Comparison of ENCODE assay signal across 2 cellular contexts in the genomic region with DNA sequence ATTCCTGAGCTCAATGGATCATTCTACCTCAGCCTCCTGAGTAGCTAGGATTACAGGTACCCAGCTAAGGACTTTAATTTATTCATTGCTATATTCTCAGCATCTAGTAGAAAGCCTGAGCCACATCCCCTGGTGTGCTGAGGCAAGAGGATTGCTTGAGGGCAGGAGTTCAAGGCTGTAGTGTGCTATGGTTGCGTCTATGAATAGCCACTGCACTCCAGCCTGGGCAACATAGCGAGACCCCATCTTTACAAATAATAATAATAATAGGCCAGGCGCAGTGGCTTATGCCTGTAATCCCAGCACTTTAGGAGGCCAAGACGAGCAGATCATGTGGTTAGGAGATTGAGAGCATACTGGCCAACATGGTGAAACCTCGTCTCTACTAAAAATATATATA.
TF ChIP-seq lines count a peak whose summit lies in the region.

No MANE protein-coding gene starts in this region.

TF ChIP-seq in HepG2, 621 proteins besides CTCF, POLR2A, EP300 and RAD21:
- no peak for TF ChIP-seq PHF20 (CRISPR knock-in tag; IDR thresholded peaks at IDR 0.05)
- no peak for TF ChIP-seq ZSCAN21 (CRISPR knock-in tag; IDR thresholded peaks at IDR 0.05; ENCODE audit: borderline replicate concordance)
- TF ChIP-seq ETV6 (CRISPR knock-in tag; conservative IDR thresholded peaks at IDR 0.05): no peak
- TF ChIP-seq ZNF121 (CRISPR knock-in tag; IDR thresholded peaks at IDR 0.05): peak; percentile 92
TF ChIP-seq in HepG2: peak in this region for 1.

TF ChIP-seq in K562, 482 proteins besides CTCF, POLR2A, EP300 and RAD21:
- peak; percentile 25 for TF ChIP-seq RBM25 (IDR thresholded peaks at IDR 0.05; ENCODE audit: low read depth, low read length, severe bottlenecking)
- TF ChIP-seq MGA (IDR thresholded peaks at IDR 0.05): no peak
- TF ChIP-seq NBN (IDR thresholded peaks at IDR 0.05; ENCODE audit: low read depth): no peak
- no peak for TF ChIP-seq CEBPB (tag; IDR thresholded peaks at IDR 0.05)
- TF ChIP-seq NCOA4 (IDR thresholded peaks at IDR 0.05; ENCODE audit: partially characterized antibody): no peak
- TF ChIP-seq ZFP30 (CRISPR knock-in tag; IDR thresholded peaks at IDR 0.05; ENCODE audit: borderline replicate concordance): no peak
- no peak for TF ChIP-seq SIN3B (IDR thresholded peaks at IDR 0.05; ENCODE audit: low read depth)
- no peak for TF ChIP-seq DPF2 (IDR thresholded peaks at IDR 0.05)
- peak; percentile 93 for TF ChIP-seq ZNF121 (CRISPR knock-in tag; conservative IDR thresholded peaks at IDR 0.05)
- TF ChIP-seq HEY1 (CRISPR knock-in tag; IDR thresholded peaks at IDR 0.05; ENCODE audit: borderline replicate concordance): no peak
TF ChIP-seq in K562: peak in this region for 2.
